8 cellular contexts compared by ENCODE assay signal in genomic region chr2:43100883-43101662, GRCh38.
DNase-seq lines count a peak whose midpoint lies in the region; ATAC-seq and TF ChIP-seq lines count a peak whose summit lies in the region.

No MANE protein-coding gene starts in this region.

- H3K27ac Mint-ChIP-seq in dendritic cell treated with granulocyte-macrophage colony-stimulating factor and Interleukin-4, amounts not matched to agents 40 ng/mL and 50 ng/mL, for 4 days, result peak overlapping the region; percentile 33

- ATAC-seq in right lobe of liver (peak; percentile 64 to 82 (median 78)), GM21526 (IDR thresholded peaks at IDR 0.05; ENCODE audit: low FRiP score, unreplicated experiment) (no peak)

- DNase-seq in NCI-H1092 (lab: John Stamatoyannopoulos, UW) (peak; percentile 29), right lobe of liver (no peak), stomach (peak; percentile 45), mesenteric fat pad (ENCODE audit: low spot score) (no peak), NCI-H748 treated with DMSO at 0.1 percent for 48 hours (lab: John Stamatoyannopoulos, UW) (no peak)
- DNase-seq in activated effector memory CD4-positive, alpha-beta T cell treated with Interleukin-2 at 50 U/mL for 16 hours, result no peak

- TF ChIP-seq POLR2A in right lobe of liver (IDR thresholded peaks at IDR 0.05) (no peak), stomach (IDR thresholded peaks at IDR 0.05) (no peak)

- TF ChIP-seq CTCF in right lobe of liver (IDR thresholded peaks at IDR 0.05) (no peak), stomach (IDR thresholded peaks at IDR 0.05) (no peak)

- peak overlapping the region; percentile 56 to 70 (median 67) for H3K27ac ChIP-seq in right lobe of liver
- peak overlapping the region; percentile 46 to 87 (median 80) for H3K27ac ChIP-seq in stomach

- H3K4me1 ChIP-seq in right lobe of liver (no peaks in the 10 kb centered on the region), stomach (peaks cover 14 to 44% (median 25%) of the 10 kb centered on the region in 4 donors)

- no peak overlapping the region for H3K4me3 Mint-ChIP-seq in dendritic cell treated with granulocyte-macrophage colony-stimulating factor and Interleukin-4, amounts not matched to agents 40 ng/mL and 50 ng/mL, for 4 days

- H3K9me3 Mint-ChIP-seq in dendritic cell treated with granulocyte-macrophage colony-stimulating factor and Interleukin-4, amounts not matched to agents 40 ng/mL and 50 ng/mL, for 4 days, result peaks cover 8% of the 10 kb centered on the region

- intact Hi-C loops in dendritic cell treated with granulocyte-macrophage colony-stimulating factor and Interleukin-4, amounts not matched to agents 40 ng/mL and 50 ng/mL, for 4 days (cut with micrococcal nuclease), result loop anchor here (10.0 kb wide), 1 partner anchor 46 kb away; no protein-coding TSS in a partner anchor
- intact Hi-C loops in right lobe of liver (cut with DNase I), result no loop called here
- intact Hi-C loops in stomach (cut with DNase I; ENCODE audit: low total_unique reads), result no loop called here

- no peaks in the 10 kb centered on the region for H3K36me3 Mint-ChIP-seq in dendritic cell treated with granulocyte-macrophage colony-stimulating factor and Interleukin-4, amounts not matched to agents 40 ng/mL and 50 ng/mL, for 4 days (ENCODE audit: low read depth)

- H3K4me3 ChIP-seq in right lobe of liver (peak overlapping the region; percentile 42 to 59 (median 47)), stomach (peak overlapping the region; percentile 40 to 51 (median 44))

- H3K27me3 ChIP-seq in right lobe of liver, result no peaks in the 10 kb centered on the region
- H3K27me3 ChIP-seq in stomach, result no peaks in the 10 kb centered on the region

- TF ChIP-seq EP300 in stomach (IDR thresholded peaks at IDR 0.05), result no peak

- H3K9me3 ChIP-seq in right lobe of liver (no peaks in the 10 kb centered on the region), stomach (no peaks in the 10 kb centered on the region)

- 28% methylated on average over 27 of the region's 56 CpGs for WGBS in right lobe of liver (ENCODE audit: insufficient coverage, low coverage, low lambda C conversion rate, missing lambda C conversion rate)
- WGBS in stomach, 5 donors, result 14 to 38% (median 25%) methylated on average over 33 to 56 of the region's 56 CpGs

- H3K4me1 Mint-ChIP-seq in dendritic cell treated with granulocyte-macrophage colony-stimulating factor and Interleukin-4, amounts not matched to agents 40 ng/mL and 50 ng/mL, for 4 days (ENCODE audit: low read depth), result peaks cover 81% of the 10 kb centered on the region

- no peaks in the 10 kb centered on the region for H3K36me3 ChIP-seq in right lobe of liver
- H3K36me3 ChIP-seq in stomach, result no peaks in the 10 kb centered on the region

- H3K27me3 Mint-ChIP-seq in dendritic cell treated with granulocyte-macrophage colony-stimulating factor and Interleukin-4, amounts not matched to agents 40 ng/mL and 50 ng/mL, for 4 days, result no peaks in the 10 kb centered on the region

Comparison
In these comparisons a context has a peak if more than half of its experiments do, and no peak if none do; other contexts are left out.
1. DNase-seq: peak in NCI-H1092 (single experiment) and stomach (single experiment); none in right lobe of liver (0 of 3), mesenteric fat pad (single experiment), activated effector memory CD4-positive, alpha-beta T cell treated with Interleukin-2 at 50 U/mL for 16 hours (single experiment) and NCI-H748 treated with DMSO at 0.1 percent for 48 hours (single experiment).